ENCODE assay signal across 11 cellular contexts in the genomic region with DNA sequence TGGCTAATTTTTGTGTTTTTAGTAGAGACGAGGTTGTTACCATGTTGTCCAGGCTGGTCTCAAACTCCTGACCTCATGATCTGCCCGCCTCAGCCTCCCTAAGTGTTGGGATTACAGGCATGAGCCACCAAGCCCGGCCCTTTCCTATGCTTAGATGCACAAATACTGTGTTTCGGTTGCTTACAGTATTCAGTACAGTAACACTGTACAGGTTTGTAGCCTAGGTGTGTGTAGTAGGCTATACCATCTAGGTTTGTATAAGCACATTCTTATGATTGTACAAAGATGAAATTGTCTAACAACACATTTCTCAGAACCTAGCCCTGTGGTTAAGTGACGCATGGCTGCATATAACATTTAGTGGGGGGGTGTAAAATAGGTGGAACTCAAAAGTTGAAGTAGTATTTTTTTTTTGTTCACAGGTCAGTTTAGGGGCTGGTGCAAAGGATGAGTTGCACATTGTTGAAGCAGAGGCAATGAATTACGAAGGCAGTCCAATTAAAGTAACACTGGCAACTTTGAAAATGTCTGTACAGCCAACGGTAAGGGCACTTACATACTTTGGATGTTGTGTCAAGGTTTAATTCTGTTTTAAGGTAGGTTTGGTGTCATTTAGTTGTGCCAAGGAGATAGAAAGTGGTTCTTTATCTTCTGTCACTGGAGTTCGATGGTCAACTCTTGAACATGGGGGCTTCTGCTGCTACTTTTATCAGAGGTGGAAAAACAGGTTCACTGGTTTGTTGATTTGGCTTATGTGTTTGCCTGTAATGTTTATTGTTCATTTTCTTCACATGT. TPM values are rescaled to one million over a fixed set of nuclear protein-coding genes. Genes with fewer than 3 reads are reported as not detected.
DNase-seq lines count a peak whose midpoint lies in the region; ATAC-seq and TF ChIP-seq lines count a peak whose summit lies in the region.
"Had no signal": no experiment of that assay in that cellular context is flagged by ENCODE, and none has a peak within 500 bp of the region (broad histone marks: within the 10 kb centered on the region; RNA-seq: fewer than 3 reads in every experiment).

No MANE protein-coding gene starts in this region.

- no peak overlapping the region for H3K27ac ChIP-seq in BLaER1
- H3K27ac ChIP-seq in H9 (ENCODE audit: insufficient read length, low read depth, low read length) = no peak overlapping the region

- no peaks in the 10 kb centered on the region for H3K9me3 ChIP-seq in BLaER1
- no peaks in the 10 kb centered on the region for H3K9me3 ChIP-seq in H9 (ENCODE audit: control insufficient read depth, low read depth, low read length)

- ATAC-seq in activated T-helper 17 cell treated with anti-CD3 and anti-CD28 coated beads, Interleukin-2, amount 50 U/mL, for 72 hours (replicated peaks) = peak; percentile 19
- ATAC-seq in GM21526 (IDR thresholded peaks at IDR 0.05; ENCODE audit: low FRiP score, unreplicated experiment) = no peak

- no peak overlapping the region for H3K23ac ChIP-seq in H9 (ENCODE audit: insufficient read length, low read depth, low read length)

- peak overlapping the region in 2 of 3 experiments; percentile 33 to 71; a peak in 5 of 7 replicates for H3K27ac Mint-ChIP-seq in H9
- H3K27ac Mint-ChIP-seq in activated T-helper 17 cell treated with anti-CD3 and anti-CD28 coated beads, Interleukin-2, amount 50 U/mL, for 72 hours = peak overlapping the region; percentile 26

- no peak overlapping the region for H2AFZ ChIP-seq in H9 (ENCODE audit: low read length)

- peaks cover 5% of the 10 kb centered on the region for H3K27me3 Mint-ChIP-seq in H9 (ENCODE audit: low read depth)
- no peaks in the 10 kb centered on the region for H3K27me3 Mint-ChIP-seq in activated T-helper 17 cell treated with anti-CD3 and anti-CD28 coated beads, Interleukin-2, amount 50 U/mL, for 72 hours

- no CpG with 5 or more reads among the region's 8 CpGs for WGBS in H9 (ENCODE audit: extremely low coverage, insufficient read length, low lambda C conversion rate)

- peaks cover 4 to 11% of the 10 kb centered on the region in 2 experiments for H3K9me3 Mint-ChIP-seq in H9
- no peaks in the 10 kb centered on the region for H3K9me3 Mint-ChIP-seq in activated T-helper 17 cell treated with anti-CD3 and anti-CD28 coated beads, Interleukin-2, amount 50 U/mL, for 72 hours

- H3K4me3 Mint-ChIP-seq in H9 = peak overlapping the region; percentile 98 to 99
- peak overlapping the region; percentile 96 for H3K4me3 Mint-ChIP-seq in activated T-helper 17 cell treated with anti-CD3 and anti-CD28 coated beads, Interleukin-2, amount 50 U/mL, for 72 hours

- no peaks in the 10 kb centered on the region for H3K79me1 ChIP-seq in H9 (ENCODE audit: insufficient read depth, low read depth, low read length, poor library complexity, severe bottlenecking)

- no peak overlapping the region for H3K18ac ChIP-seq in H9 (ENCODE audit: insufficient read length, low read depth, low read length)

- H3K9ac ChIP-seq in BLaER1 (no peak overlapping the region), H9 (ENCODE audit: extremely low read depth, insufficient read length, low read length) (peak overlapping the region; percentile 40)

- H3K27me3 ChIP-seq in BLaER1 (no peaks in the 10 kb centered on the region), H9 (ENCODE audit: insufficient read depth, low read length) (no peaks in the 10 kb centered on the region), kidney epithelial cell (ENCODE audit: control insufficient read depth, insufficient read depth, low read length) (no peaks in the 10 kb centered on the region)

- H3K79me2 ChIP-seq in H9 (ENCODE audit: insufficient read depth, low read length) = peaks cover 81% of the 10 kb centered on the region

- H3K4me1 Mint-ChIP-seq in H9 = peaks cover 39 to 62% of the 10 kb centered on the region in 2 experiments
- peaks cover 28% of the 10 kb centered on the region for H3K4me1 Mint-ChIP-seq in activated T-helper 17 cell treated with anti-CD3 and anti-CD28 coated beads, Interleukin-2, amount 50 U/mL, for 72 hours

- H4K20me1 ChIP-seq in BLaER1 = peaks cover 83% of the 10 kb centered on the region
- H4K20me1 ChIP-seq in H9 (ENCODE audit: control insufficient read depth, insufficient read depth, insufficient read length) = no peaks in the 10 kb centered on the region

- H3K23me2 ChIP-seq in H9 (ENCODE audit: insufficient read length, low read depth, low read length, poor library complexity, severe bottlenecking) = no peaks in the 10 kb centered on the region

- H2BK5ac ChIP-seq in H9 (ENCODE audit: insufficient read length, low read length) = no peak overlapping the region

- H3K4me2 ChIP-seq in BLaER1 (peak overlapping the region; percentile 84), H9 (ENCODE audit: insufficient read depth, insufficient read length, low read length) (peak overlapping the region; percentile 67)

- H3K4me1 ChIP-seq in BLaER1 = peaks cover 35% of the 10 kb centered on the region
- 0 out of 2 replicates have a peak, but pooled peaks cover 4% of the 10 kb centered on the region for H3K4me1 ChIP-seq in H9 (ENCODE audit: insufficient read depth, low read length)

- H2BK120ac ChIP-seq in H9 (ENCODE audit: low read depth, low read length, poor library complexity, severe bottlenecking) = no peak overlapping the region

- no peak overlapping the region for H3K56ac ChIP-seq in H9 (ENCODE audit: insufficient read length, low read depth, low read length)

- no peak overlapping the region for H4K5ac ChIP-seq in H9 (ENCODE audit: insufficient read length, low read depth, low read length)

- H3K36me3 ChIP-seq in BLaER1 = peaks cover 66% of the 10 kb centered on the region
- H3K36me3 ChIP-seq in kidney epithelial cell (ENCODE audit: control insufficient read depth, insufficient read depth, low read length) = peaks cover 3% of the 10 kb centered on the region

- H4K8ac ChIP-seq in H9 (replicated peaks; ENCODE audit: insufficient read length, low read depth, low read length) = no peak overlapping the region

- no peak overlapping the region for H2AK5ac ChIP-seq in H9 (ENCODE audit: insufficient read length, low read length)

- no peak overlapping the region for H3K4ac ChIP-seq in H9 (ENCODE audit: low read depth, low read length)

- no peak overlapping the region for H3T11ph ChIP-seq in H9 (ENCODE audit: low read length)

- DNase-seq in H9 (no peak), kidney epithelial cell (ENCODE audit: low read depth) (no peak), EL (no peak), retina (no peak)
- DNase-seq in stimulated activated CD4-positive, alpha-beta T cell treated with anti-CD3 and anti-CD28 coated beads, Interleukin-2, amount 100 ng/mL, for 24 hours = no peak
- DNase-seq: activated CD4-positive, alpha-beta T cell treated with anti-CD3 and anti-CD28 coated beads for 48 hours; GDM1; NCI-H774 had no signal

- no peak overlapping the region for H2BK12ac ChIP-seq in H9 (ENCODE audit: insufficient read length, low read depth, low read length)

- H3K36me3 Mint-ChIP-seq in H9 (ENCODE audit: insufficient read depth in 1 of 3, low read depth in 3 of 3) = peaks cover 68 to 85% (median 84%) of the 10 kb centered on the region in 3 experiments
- peaks cover 91% of the 10 kb centered on the region for H3K36me3 Mint-ChIP-seq in activated T-helper 17 cell treated with anti-CD3 and anti-CD28 coated beads, Interleukin-2, amount 50 U/mL, for 72 hours (ENCODE audit: low read depth)

- TF ChIP-seq CTCF in H9 (conservative IDR thresholded peaks at IDR 0.05) (no peak), kidney epithelial cell (IDR thresholded peaks at IDR 0.05; ENCODE audit: insufficient read depth, low read length, poor library complexity, severe bottlenecking) (no peak)

- no peak overlapping the region for H3K14ac ChIP-seq in H9 (ENCODE audit: insufficient read depth, low read length)

- no peak overlapping the region for H2BK20ac ChIP-seq in H9 (ENCODE audit: low read depth, low read length, poor library complexity, severe bottlenecking)

- H2BK15ac ChIP-seq in H9 (ENCODE audit: low read depth, low read length) = no peak overlapping the region

- H4K91ac ChIP-seq in H9 (ENCODE audit: insufficient read length, low read depth, low read length) = no peak overlapping the region

- H3K4me3 ChIP-seq in BLaER1 = peak overlapping the region; percentile 95; the same call in 1 of the 2 replicates
- peak overlapping the region; percentile 98 for H3K4me3 ChIP-seq in kidney epithelial cell (ENCODE audit: low read depth, low read length)

RNA-seq across cellular contexts. Expression of a gene that starts 3.4 kb away (rescaled TPM):
- total RNA-seq in H9 (2021) (3,020 and 3,122 TPM in 2 replicates), kidney epithelial cell (1,219 and 1,455 TPM in 2 replicates)
- total RNA-seq in activated T-helper 17 cell treated with anti-CD3 and anti-CD28 coated beads, Interleukin-2, amount 50 U/mL, for 72 hours = 1,000 to 10,000 TPM; 1,980 to 2,963 TPM

RNA-seq across cellular contexts. Expression of a gene that starts 28.4 kb away (rescaled TPM):
- 0.94 and 1.3 TPM in 2 replicates for total RNA-seq in H9 (2021)
- total RNA-seq in activated T-helper 17 cell treated with anti-CD3 and anti-CD28 coated beads, Interleukin-2, amount 50 U/mL, for 72 hours = under 1 TPM; 0.19 to 0.21 TPM
- total RNA-seq in kidney epithelial cell = 0.34 TPM in 1 of 2 replicates, not detected in the other
